15 cellular contexts compared by ENCODE assay signal in the genomic region with DNA sequence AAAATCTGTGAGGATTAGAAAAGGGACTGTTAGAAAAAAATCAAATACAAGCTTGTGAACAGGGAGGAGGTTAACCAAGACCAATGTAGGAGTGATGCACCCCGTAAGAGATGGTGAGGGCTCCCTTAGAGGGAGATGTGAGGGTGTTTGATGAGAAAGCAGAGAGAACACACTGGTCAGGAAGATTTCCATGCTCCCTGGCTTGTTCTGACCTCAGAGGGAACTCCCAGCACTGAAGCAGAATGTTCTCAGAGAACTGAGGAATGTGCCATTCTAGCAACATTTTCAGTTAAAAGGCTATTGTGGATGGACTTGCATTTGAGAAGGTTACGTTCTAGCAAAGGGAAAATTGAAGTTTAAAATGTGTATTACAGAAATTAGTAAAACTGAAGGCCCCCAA.
DNase-seq lines count a peak whose midpoint lies in the region; ATAC-seq and TF ChIP-seq lines count a peak whose summit lies in the region.
"Had no signal": no experiment of that assay in that cellular context is flagged by ENCODE, and none has a peak within 500 bp of the region (broad histone marks: within the 10 kb centered on the region; RNA-seq: fewer than 3 reads in every experiment).

No MANE protein-coding gene starts in this region.

- H3K27ac ChIP-seq in trophoblast cell (ENCODE audit: low read depth, low read length): no peak overlapping the region
- H3K27ac ChIP-seq: BLaER1 treated with 17β-estradiol and CSF1 and Interleukin-3, amounts not matched to agents 10 nM and 100 nM; HL-60 had no signal

- DNase-seq in AG20443 (ENCODE audit: low spot score): peak; percentile 17
- peak; percentile 4 for DNase-seq in adipocyte (ENCODE audit: low read depth)
- peak; percentile 16 for DNase-seq in fibroblast of mammary gland (ENCODE audit: low read depth)
- no peak for DNase-seq in sciatic nerve (ENCODE audit: low spot score)
- DNase-seq in GM10248 (ENCODE audit: extremely low spot score): no peak
- DNase-seq in trophoblast cell: no peak
- no peak for DNase-seq in HuH-7.5 (ENCODE audit: low spot score)
- DNase-seq: 8988T; CD4-positive, CD25-positive, alpha-beta regulatory T cell; DMS53; GF-D8 had no signal

- no peak overlapping the region for H4K91ac ChIP-seq in trophoblast cell (ENCODE audit: low read depth, low read length)

- H3K79me2 ChIP-seq in trophoblast cell (ENCODE audit: control insufficient read depth, insufficient read depth, low read length, poor library complexity): no peaks in the 10 kb centered on the region

- POLR2A ChIA-PET in GM10248 (lab: Yijun Ruan, JAX): no interaction called here

- H3K4ac ChIP-seq in trophoblast cell (ENCODE audit: low read depth, low read length): no peak overlapping the region

- no peak overlapping the region for H3K9ac ChIP-seq in adipocyte (ENCODE audit: low read length)
- no peak overlapping the region for H3K9ac ChIP-seq in trophoblast cell (ENCODE audit: low read length)
- H3K9ac ChIP-seq: BLaER1 treated with 17β-estradiol and CSF1 and Interleukin-3, amounts not matched to agents 10 nM and 100 nM had no signal

- H3K36me3 ChIP-seq in adipocyte (ENCODE audit: control insufficient read depth, insufficient read depth, low read length, severe bottlenecking): no peaks in the 10 kb centered on the region
- H3K36me3 ChIP-seq in trophoblast cell (ENCODE audit: control insufficient read depth in 1 of 2, insufficient read depth in 2 of 2, low read length in 2 of 2): no peaks in the 10 kb centered on the region
- H3K36me3 ChIP-seq: BLaER1 treated with 17β-estradiol and CSF1 and Interleukin-3, amounts not matched to agents 10 nM and 100 nM had no signal

- H2BK120ac ChIP-seq in trophoblast cell (ENCODE audit: insufficient read depth, low read length, poor library complexity): no peak overlapping the region

- no peak overlapping the region for H4K12ac ChIP-seq in trophoblast cell (ENCODE audit: low read depth, low read length)

- H3K27me3 ChIP-seq in adipocyte (replicated peaks; ENCODE audit: control insufficient read depth, insufficient read depth, low read length): no peaks in the 10 kb centered on the region
- no peaks in the 10 kb centered on the region for H3K27me3 ChIP-seq in trophoblast cell (ENCODE audit: insufficient read depth, low read length)
- H3K27me3 ChIP-seq: BLaER1 treated with 17β-estradiol and CSF1 and Interleukin-3, amounts not matched to agents 10 nM and 100 nM had no signal

- H3K23ac ChIP-seq in trophoblast cell (ENCODE audit: low read length): no peak overlapping the region

- H3K4me3 ChIP-seq in adipocyte (ENCODE audit: low read length) (no peak overlapping the region), fibroblast of mammary gland (ENCODE audit: control insufficient read depth, low read depth, low read length) (no peak overlapping the region), trophoblast cell (ENCODE audit: low read depth, low read length) (no peak overlapping the region)
- H3K4me3 ChIP-seq: BLaER1 treated with 17β-estradiol and CSF1 and Interleukin-3, amounts not matched to agents 10 nM and 100 nM had no signal

- H3K9me3 ChIP-seq in adipocyte (ENCODE audit: control insufficient read depth, low read length): peaks cover 2% of the 10 kb centered on the region
- H3K9me3 ChIP-seq in trophoblast cell (ENCODE audit: insufficient read depth, low read depth, low read length): no peaks in the 10 kb centered on the region

- H3K4me1 ChIP-seq in adipocyte (ENCODE audit: control insufficient read depth, insufficient read depth, low read length) (peaks cover 16% of the 10 kb centered on the region), trophoblast cell (ENCODE audit: control insufficient read depth in 1 of 2, insufficient read depth in 2 of 2, low read length in 2 of 2) (peaks cover 2 to 3% of the 10 kb centered on the region in 2 experiments)
- H3K4me1 ChIP-seq: BLaER1 treated with 17β-estradiol and CSF1 and Interleukin-3, amounts not matched to agents 10 nM and 100 nM had no signal

- peak; percentile 78 for ATAC-seq in sciatic nerve
- ATAC-seq in GM21423 (IDR thresholded peaks at IDR 0.05; ENCODE audit: unreplicated experiment): no peak
- ATAC-seq: HCT116 had no signal

- H3K79me1 ChIP-seq in trophoblast cell (ENCODE audit: low read length): no peaks in the 10 kb centered on the region

- no peak overlapping the region for H2BK12ac ChIP-seq in trophoblast cell (ENCODE audit: low read length)

- no CpG with 5 or more reads among the region's 2 CpGs for WGBS in trophoblast cell (ENCODE audit: extremely low coverage, insufficient coverage, insufficient read length)

- no peak overlapping the region for H2BK5ac ChIP-seq in trophoblast cell (ENCODE audit: low read depth, low read length, poor library complexity)

- no peak overlapping the region for H3K4me2 ChIP-seq in trophoblast cell (ENCODE audit: low read length)
- H3K4me2 ChIP-seq: BLaER1 treated with 17β-estradiol and CSF1 and Interleukin-3, amounts not matched to agents 10 nM and 100 nM had no signal

- CTCF ChIA-PET in GM10248 (lab: Yijun Ruan, JAX): interaction anchor here (1.4 kb wide), 1 partner anchor 78 kb away, joined by 3 read pairs; no protein-coding TSS in a partner anchor

- H4K8ac ChIP-seq in trophoblast cell (ENCODE audit: low read depth, low read length): no peak overlapping the region

- TF ChIP-seq CTCF in fibroblast of mammary gland (conservative IDR thresholded peaks at IDR 0.05; ENCODE audit: control insufficient read depth, insufficient read depth, low read depth, low read length): no peak
- no peak for TF ChIP-seq CTCF in GM10248 (IDR thresholded peaks at IDR 0.05; ENCODE audit: control extremely low read depth, extremely low read depth, low read depth, missing control alignments)

- no peak overlapping the region for H2AFZ ChIP-seq in trophoblast cell (ENCODE audit: insufficient read depth, low read length, poor library complexity)

- no peak overlapping the region for H3K14ac ChIP-seq in trophoblast cell (ENCODE audit: low read length)

- H2AK5ac ChIP-seq in trophoblast cell (ENCODE audit: low read length): no peak overlapping the region

- intact Hi-C loops in sciatic nerve (cut with DNase I): loop anchor here (5.0 kb wide), 1 partner anchor 1111 kb away; no protein-coding TSS in a partner anchor

- H3K18ac ChIP-seq in trophoblast cell (ENCODE audit: low read length): no peak overlapping the region

Comparison
In these comparisons a context has a peak if more than half of its experiments do, and no peak if none do; other contexts are left out.
1. DNase-seq: peak in AG20443 (single experiment), adipocyte (single experiment) and fibroblast of mammary gland (single experiment); none in sciatic nerve (single experiment), GM10248 (single experiment), trophoblast cell (0 of 2) and HuH-7.5 (single experiment).